ENCODE assay signal across 19 cellular contexts in the genomic region with DNA sequence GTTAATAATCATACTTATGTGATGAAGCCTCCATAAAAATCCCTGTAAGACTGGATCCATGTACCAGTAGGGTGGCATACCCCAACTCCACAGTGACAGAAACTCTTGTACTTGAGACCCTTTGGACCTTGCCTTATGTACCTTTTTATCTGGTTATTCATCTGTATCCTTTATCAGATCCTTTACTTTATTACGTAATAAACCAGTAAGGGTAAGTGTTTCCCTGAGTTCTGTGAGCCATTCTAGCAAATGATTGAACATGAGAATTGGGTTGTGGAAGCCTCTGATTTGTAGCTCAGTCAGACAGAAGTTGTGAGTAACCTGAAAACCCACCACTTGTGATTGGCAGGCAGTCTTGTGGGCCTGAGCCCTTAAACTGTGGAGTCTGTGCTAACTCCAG.
A peak's percentile ranks its signal among the peaks of the same experiment; 100 is the strongest.
DNase-seq lines count a peak whose midpoint lies in the region; ATAC-seq, FAIRE-seq and TF ChIP-seq lines count a peak whose summit lies in the region.
"Had no signal": no experiment of that assay in that cellular context is flagged by ENCODE, and none has a peak within 500 bp of the region (broad histone marks: within the 10 kb centered on the region; RNA-seq: fewer than 3 reads in every experiment).

No MANE protein-coding gene starts in this region.

- CTCF ChIA-PET in K562 (lab: Yijun Ruan, JAX; ENCODE audit: low intra/inter-chr PET ratio), result no interaction called here

- H2AFZ ChIP-seq in K562 (ENCODE audit: low read depth, low read length), result no peak overlapping the region
- no peak overlapping the region for H2AFZ ChIP-seq in keratinocyte (ENCODE audit: control insufficient read depth, low read length)
- H2AFZ ChIP-seq: GM23248 had no signal

- TF ChIP-seq EP300 in K562 (IDR thresholded peaks at IDR 0.05; ENCODE audit: low read length), result no peak

- no peak for TF ChIP-seq POLR2A in K562 (conservative IDR thresholded peaks at IDR 0.05)

- H3K4me2 ChIP-seq in K562 (ENCODE audit: insufficient read depth, low read length) (no peak overlapping the region), keratinocyte (ENCODE audit: control insufficient read depth, extremely low read depth, insufficient read depth, low read depth, low read length) (no peak overlapping the region)
- H3K4me2 ChIP-seq: BLaER1 had no signal

- H3K4me3 ChIP-seq in K562 (no peak overlapping the region), keratinocyte (ENCODE audit: control insufficient read depth in 2 of 3, extremely low read depth in 1 of 3, insufficient read depth in 2 of 3, low read depth in 1 of 3, low read length in 3 of 3) (no peak overlapping the region), left lung (no peak overlapping the region)
- H3K4me3 ChIP-seq: BLaER1, GM23248 had no signal

- intact Hi-C loops in K562 (cut with micrococcal nuclease), result no loop called here
- intact Hi-C loops in left lung (cut with DNase I), result no loop called here

- DNase-seq in K562 (ENCODE audit: extremely low read depth in 1 of 4, low spot score in 3 of 4) (no peak), keratinocyte (ENCODE audit: low read depth, low spot score) (no peak), renal cortical epithelial cell (ENCODE audit: low read depth) (peak; percentile 31), NCI-H526 (lab: John Stamatoyannopoulos, UW) (no peak), left lung (no peak)
- DNase-seq: Caco-2; CD4-positive, CD25-positive, alpha-beta regulatory T cell; CD8-positive, alpha-beta T cell; DMS153; DND-41; GM23248; H7; HCEC 1CT had no signal

- H3K27ac ChIP-seq in K562 (ENCODE audit: extremely low read depth, low read depth, low read length) (no peak overlapping the region), keratinocyte (ENCODE audit: control insufficient read depth, insufficient read depth, low read length) (no peak overlapping the region), left lung (no peak overlapping the region)
- H3K27ac ChIP-seq: BLaER1, C4-2B, GM23248 had no signal

- H4K20me1 ChIP-seq in K562 (replicated peaks; ENCODE audit: control insufficient read depth, insufficient read depth, low read length) (no peaks in the 10 kb centered on the region), keratinocyte (ENCODE audit: control insufficient read depth, extremely low read depth, insufficient read depth, low read length) (no peaks in the 10 kb centered on the region)
- H4K20me1 ChIP-seq: BLaER1 had no signal

- H3K9me3 ChIP-seq in K562 (replicated peaks; ENCODE audit: control insufficient read depth, insufficient read depth, low read depth, low read length) (no peaks in the 10 kb centered on the region), keratinocyte (ENCODE audit: control insufficient read depth, low read depth, low read length) (no peaks in the 10 kb centered on the region), left lung (no peaks in the 10 kb centered on the region)
- H3K9me3 ChIP-seq: Caco-2 had no signal

- H3K4me1 ChIP-seq in K562 (replicated peaks in 1 of 2; ENCODE audit: control insufficient read depth in 2 of 2, insufficient read depth in 2 of 2, low read length in 2 of 2) (peaks cover 0 to 3% of the 10 kb centered on the region in 2 experiments; a peak in 1 of 5 replicates), keratinocyte (ENCODE audit: control insufficient read depth, extremely low read depth, insufficient read depth, low read length) (no peaks in the 10 kb centered on the region), left lung (no peaks in the 10 kb centered on the region)
- H3K4me1 ChIP-seq: BLaER1 had no signal

- FAIRE-seq in K562 (lab: Jason Lieb, UNC), result no peak
- FAIRE-seq in keratinocyte (lab: Jason Lieb, UNC), result peak; percentile 23
- FAIRE-seq: G401.6, GM12892, H1 had no signal

- H3K9ac ChIP-seq in K562 (ENCODE audit: insufficient read depth in 1 of 2, low read depth in 2 of 2, low read length in 2 of 2) (no peak overlapping the region), keratinocyte (ENCODE audit: control insufficient read depth, extremely low read depth, insufficient read depth, low read length) (no peak overlapping the region)
- H3K9ac ChIP-seq: BLaER1, GM23248 had no signal

- BruUV-seq in K562 (replicated peaks; lab: Mats Ljungman, UMichigan), result no TSS peak

- WGBS in K562 (ENCODE audit: insufficient coverage, low coverage, missing lambda C conversion rate), result 58% methylated on average over 1 of the region's 1 CpG

- H3K9me1 ChIP-seq in K562 (ENCODE audit: control insufficient read depth, insufficient read depth, low read length), result no peaks in the 10 kb centered on the region
- H3K9me1 ChIP-seq in keratinocyte (ENCODE audit: control insufficient read depth, extremely low read depth, insufficient read depth, low read length), result no peaks in the 10 kb centered on the region

- POLR2A ChIA-PET in K562 (lab: Yijun Ruan, JAX), result interaction anchor here (0.8 kb wide), 1 partner anchor 223 kb away, joined by 3 read pairs; no protein-coding TSS in a partner anchor

- dilution Hi-C loops in keratinocyte (cut with MboI; ENCODE audit: extremely low pct_ligation_motif_present, low sequenced_read_pairs), result no loop called here

- TF ChIP-seq CTCF in K562 (IDR thresholded peaks at IDR 0.05 in 2 of 3, conservative IDR thresholded peaks at IDR 0.05 in 1 of 3; ENCODE audit: insufficient read depth in 2 of 3, low read depth in 1 of 3, low read length in 3 of 3) (no peak), keratinocyte (optimal IDR thresholded peaks at IDR 0.05 in 1 of 3, IDR thresholded peaks at IDR 0.05 in 1 of 3, conservative IDR thresholded peaks at IDR 0.05 in 1 of 3; ENCODE audit: extremely low read depth in 1 of 3, insufficient read depth in 2 of 3, low read length in 3 of 3) (no peak), left lung (IDR thresholded peaks at IDR 0.05) (no peak)

- in situ Hi-C loops in K562 (cut with MboI), result no loop called here

- H3K36me3 ChIP-seq in K562 (ENCODE audit: control insufficient read depth, insufficient read depth, low read length) (no peaks in the 10 kb centered on the region), keratinocyte (ENCODE audit: control insufficient read depth in 2 of 2, extremely low read depth in 1 of 2, insufficient read depth in 2 of 2, low read length in 2 of 2) (no peaks in the 10 kb centered on the region), left lung (no peaks in the 10 kb centered on the region)
- H3K36me3 ChIP-seq: BLaER1 had no signal

- H3K27me3 ChIP-seq in K562 (ENCODE audit: control insufficient read depth in 2 of 2, insufficient read depth in 2 of 2, low read length in 2 of 2) (no peaks in the 10 kb centered on the region), keratinocyte (ENCODE audit: control insufficient read depth, extremely low read depth, insufficient read depth, low read length) (no peaks in the 10 kb centered on the region), left lung (no peaks in the 10 kb centered on the region)
- H3K27me3 ChIP-seq: BLaER1 had no signal

- no peak for ATAC-seq in K562
- ATAC-seq in GM21360 (IDR thresholded peaks at IDR 0.05; ENCODE audit: unreplicated experiment), result no peak
- no peak for ATAC-seq in left lung
- ATAC-seq: CD8-positive, alpha-beta T cell had no signal

- H3K79me2 ChIP-seq in K562 (ENCODE audit: control insufficient read depth, insufficient read depth, low read length) (no peaks in the 10 kb centered on the region), keratinocyte (ENCODE audit: control insufficient read depth, insufficient read depth, low read length) (no peaks in the 10 kb centered on the region)

- no peak for TF ChIP-seq RAD21 in K562 (CRISPR knock-in tag; conservative IDR thresholded peaks at IDR 0.05 in 1 of 2, IDR thresholded peaks at IDR 0.05 in 1 of 2)

TF ChIP-seq in K562, 482 proteins besides CTCF, POLR2A, EP300 and RAD21:
- TF ChIP-seq, protein P1, sequence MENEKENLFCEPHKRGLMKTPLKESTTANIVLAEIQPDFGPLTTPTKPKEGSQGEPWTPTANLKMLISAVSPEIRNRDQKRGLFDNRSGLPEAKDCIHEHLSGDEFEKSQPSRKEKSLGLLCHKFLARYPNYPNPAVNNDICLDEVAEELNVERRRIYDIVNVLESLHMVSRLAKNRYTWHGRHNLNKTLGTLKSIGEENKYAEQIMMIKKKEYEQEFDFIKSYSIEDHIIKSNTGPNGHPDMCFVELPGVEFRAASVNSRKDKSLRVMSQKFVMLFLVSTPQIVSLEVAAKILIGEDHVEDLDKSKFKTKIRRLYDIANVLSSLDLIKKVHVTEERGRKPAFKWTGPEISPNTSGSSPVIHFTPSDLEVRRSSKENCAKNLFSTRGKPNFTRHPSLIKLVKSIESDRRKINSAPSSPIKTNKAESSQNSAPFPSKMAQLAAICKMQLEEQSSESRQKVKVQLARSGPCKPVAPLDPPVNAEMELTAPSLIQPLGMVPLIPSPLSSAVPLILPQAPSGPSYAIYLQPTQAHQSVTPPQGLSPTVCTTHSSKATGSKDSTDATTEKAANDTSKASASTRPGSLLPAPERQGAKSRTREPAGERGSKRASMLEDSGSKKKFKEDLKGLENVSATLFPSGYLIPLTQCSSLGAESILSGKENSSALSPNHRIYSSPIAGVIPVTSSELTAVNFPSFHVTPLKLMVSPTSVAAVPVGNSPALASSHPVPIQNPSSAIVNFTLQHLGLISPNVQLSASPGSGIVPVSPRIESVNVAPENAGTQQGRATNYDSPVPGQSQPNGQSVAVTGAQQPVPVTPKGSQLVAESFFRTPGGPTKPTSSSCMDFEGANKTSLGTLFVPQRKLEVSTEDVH (IDR thresholded peaks at IDR 0.05; ENCODE audit: low read depth, partially characterized antibody), result no peak
- peak; percentile 35 for TF ChIP-seq CEBPB (tag; IDR thresholded peaks at IDR 0.05)
